ENCODE assay signal across 1 cellular context in genomic region chr2:98702127-98702802, GRCh38.
TF ChIP-seq lines count a peak whose summit lies in the region.

No MANE protein-coding gene starts in this region.

TF ChIP-seq in HepG2, 621 proteins besides CTCF, POLR2A, EP300 and RAD21 (continued from another document and continues in another):
- peak; percentile 88; the same call in 1 of the 2 replicates for TF ChIP-seq AHDC1 (CRISPR knock-in tag; IDR thresholded peaks at IDR 0.05; ENCODE audit: borderline replicate concordance)
- TF ChIP-seq RBFOX2 (IDR thresholded peaks at IDR 0.05; ENCODE audit: low read depth, low read length): peak; percentile 44; the same call in 1 of the 2 replicates
- peak; percentile 59; the same call in 1 of the 2 replicates for TF ChIP-seq CREBL2 (CRISPR knock-in tag; IDR thresholded peaks at IDR 0.05; ENCODE audit: borderline replicate concordance)
- TF ChIP-seq ZBTB33 (CRISPR knock-in tag; IDR thresholded peaks at IDR 0.05): peak; percentile 74; the same call in 1 of the 2 replicates
- 0 out of 2 replicates have a peak, but pooled peaks have one; percentile 65 for TF ChIP-seq ZZZ3 (CRISPR knock-in tag; IDR thresholded peaks at IDR 0.05; ENCODE audit: borderline replicate concordance)
- TF ChIP-seq HNF4G (IDR thresholded peaks at IDR 0.05; ENCODE audit: borderline replicate concordance, low read depth, low read length): peak; percentile 97
- TF ChIP-seq HNF4G (CRISPR knock-in tag; IDR thresholded peaks at IDR 0.05; ENCODE audit: borderline replicate concordance, low read depth): peak; percentile 98; the same call in 1 of the 2 replicates
- no peak for TF ChIP-seq PBX2 (CRISPR knock-in tag; IDR thresholded peaks at IDR 0.05)
- no peak for TF ChIP-seq FOXP1 (IDR thresholded peaks at IDR 0.05)
- peak; percentile 64; the same call in 1 of the 2 replicates for TF ChIP-seq FOXP1 (CRISPR knock-in tag; IDR thresholded peaks at IDR 0.05)
- TF ChIP-seq ZNF44 (CRISPR knock-in tag; IDR thresholded peaks at IDR 0.05): peak; percentile 58; the same call in 1 of the 2 replicates
- TF ChIP-seq ZNF691 (CRISPR knock-in tag; IDR thresholded peaks at IDR 0.05; ENCODE audit: borderline replicate concordance, low read depth): peak; percentile 96; the same call in 1 of the 2 replicates
- no peak for TF ChIP-seq ATF3 (CRISPR knock-in tag; IDR thresholded peaks at IDR 0.05)
- TF ChIP-seq ZBTB7B (CRISPR knock-in tag; IDR thresholded peaks at IDR 0.05): peak; percentile 80
- TF ChIP-seq ZSCAN29 (CRISPR knock-in tag; conservative IDR thresholded peaks at IDR 0.05): 0 out of 2 replicates have a peak, but pooled peaks have one; percentile 68
- TF ChIP-seq EZH2 (conservative IDR thresholded peaks at IDR 0.05; ENCODE audit: low read depth, low read length): no peak
- TF ChIP-seq ZNF121 (CRISPR knock-in tag; IDR thresholded peaks at IDR 0.05): peak; percentile 82
- peak; percentile 84 for TF ChIP-seq TGIF2 (CRISPR knock-in tag; IDR thresholded peaks at IDR 0.05)
- TF ChIP-seq ZNF766 (CRISPR knock-in tag; IDR thresholded peaks at IDR 0.05; ENCODE audit: borderline replicate concordance): 0 out of 2 replicates have a peak, but pooled peaks have one; percentile 68
- peak; percentile 87 for TF ChIP-seq ZBTB26 (CRISPR knock-in tag; IDR thresholded peaks at IDR 0.05; ENCODE audit: borderline replicate concordance)
- peak; percentile 74; the same call in 1 of the 2 replicates for TF ChIP-seq ZNF7 (CRISPR knock-in tag; IDR thresholded peaks at IDR 0.05)
- TF ChIP-seq ZNF430 (CRISPR knock-in tag; IDR thresholded peaks at IDR 0.05): peak; percentile 87
- TF ChIP-seq ZNF331 (CRISPR knock-in tag; IDR thresholded peaks at IDR 0.05): peak; percentile 95
- TF ChIP-seq PHF8 (CRISPR knock-in tag; IDR thresholded peaks at IDR 0.05): peak; percentile 75
- peak; percentile 26; the same call in 1 of the 2 replicates for TF ChIP-seq FOSL2 (CRISPR knock-in tag; IDR thresholded peaks at IDR 0.05)
- TF ChIP-seq PHF5A (CRISPR knock-in tag; IDR thresholded peaks at IDR 0.05; ENCODE audit: low read depth, unreplicated experiment): no peak
- TF ChIP-seq ZNF562 (CRISPR knock-in tag; IDR thresholded peaks at IDR 0.05; ENCODE audit: borderline replicate concordance): no peak
- TF ChIP-seq DRAP1 (CRISPR knock-in tag; IDR thresholded peaks at IDR 0.05): peak; percentile 72
- peak; percentile 78; the same call in 1 of the 2 replicates for TF ChIP-seq ZNF547 (CRISPR knock-in tag; IDR thresholded peaks at IDR 0.05)
- no peak for TF ChIP-seq HNRNPUL1 (IDR thresholded peaks at IDR 0.05; ENCODE audit: low read depth, low read length)
- 0 out of 2 replicates have a peak, but pooled peaks have one; percentile 68 for TF ChIP-seq ZNF256 (CRISPR knock-in tag; conservative IDR thresholded peaks at IDR 0.05)
- peak; percentile 85; the same call in 1 of the 2 replicates for TF ChIP-seq NFE2L1 (CRISPR knock-in tag; IDR thresholded peaks at IDR 0.05; ENCODE audit: borderline replicate concordance)
- TF ChIP-seq ZKSCAN8 (CRISPR knock-in tag; IDR thresholded peaks at IDR 0.05; ENCODE audit: borderline replicate concordance): peak; percentile 43; the same call in 1 of the 2 replicates
- TF ChIP-seq KAT7 (CRISPR knock-in tag; IDR thresholded peaks at IDR 0.05; ENCODE audit: borderline replicate concordance): peak; percentile 98
- TF ChIP-seq SMAD3 (CRISPR knock-in tag; IDR thresholded peaks at IDR 0.05): peak; percentile 76; the same call in 1 of the 2 replicates
- no peak for TF ChIP-seq ZBTB8A (CRISPR knock-in tag; IDR thresholded peaks at IDR 0.05; ENCODE audit: borderline replicate concordance, low read depth)
- TF ChIP-seq MIER2 (CRISPR knock-in tag; IDR thresholded peaks at IDR 0.05): peak; percentile 82
- no peak; the same call in 1 of the 2 replicates for TF ChIP-seq ZNF460 (CRISPR knock-in tag; IDR thresholded peaks at IDR 0.05; ENCODE audit: borderline replicate concordance)
- TF ChIP-seq ZBTB4 (CRISPR knock-in tag; IDR thresholded peaks at IDR 0.05; ENCODE audit: borderline replicate concordance): peak; percentile 90; the same call in 1 of the 2 replicates
- TF ChIP-seq ZNF552 (CRISPR knock-in tag; IDR thresholded peaks at IDR 0.05; ENCODE audit: borderline replicate concordance): 0 out of 2 replicates have a peak, but pooled peaks have one; percentile 61
- TF ChIP-seq PAXIP1 (CRISPR knock-in tag; conservative IDR thresholded peaks at IDR 0.05): peak; percentile 92
- TF ChIP-seq GATA4 (IDR thresholded peaks at IDR 0.05; ENCODE audit: borderline replicate concordance, low read depth): no peak
